Comparison of ENCODE assay signal across 10 cellular contexts in the genomic region with DNA sequence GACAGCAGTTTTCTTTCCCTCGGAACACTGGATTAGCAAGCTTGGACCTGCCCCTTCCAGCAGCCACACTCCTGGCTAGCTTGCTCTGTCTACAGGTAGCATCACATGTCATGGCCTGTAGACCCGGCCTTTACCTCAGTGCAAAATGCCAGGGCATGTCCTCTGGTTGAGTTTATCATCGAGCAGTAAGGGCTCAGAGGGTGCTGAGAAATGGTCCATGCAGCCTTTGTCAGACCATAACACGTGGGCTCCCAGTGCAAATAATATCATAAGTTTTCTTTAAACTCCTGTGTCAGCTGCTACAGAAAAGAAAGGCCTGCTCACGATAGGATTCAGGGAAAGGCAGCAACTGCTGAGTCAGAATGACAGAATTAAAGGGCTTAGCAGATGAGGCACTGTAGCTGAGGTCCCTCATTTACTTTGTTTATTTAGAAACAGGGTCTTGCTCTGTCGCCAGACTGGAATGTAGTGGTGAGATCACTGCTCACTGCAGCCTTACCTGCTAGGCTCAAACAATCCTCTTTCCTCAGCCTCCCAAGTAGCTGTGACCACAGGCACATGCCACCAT. TPM values are rescaled to one million over a fixed set of nuclear protein-coding genes. Genes with fewer than 3 reads are reported as not detected.
DNase-seq lines count a peak whose midpoint lies in the region; FAIRE-seq and TF ChIP-seq lines count a peak whose summit lies in the region.
"Had no signal": no experiment of that assay in that cellular context is flagged by ENCODE, and none has a peak within 500 bp of the region (broad histone marks: within the 10 kb centered on the region; RNA-seq: fewer than 3 reads in every experiment).

No MANE protein-coding gene starts in this region.

- TF ChIP-seq POLR2A in endothelial cell of umbilical vein (IDR thresholded peaks at IDR 0.05; ENCODE audit: low read depth, low read length): no peak

- H4K20me1 ChIP-seq in endothelial cell of umbilical vein (replicated peaks; ENCODE audit: control insufficient read depth, extremely low read depth, insufficient read depth, low read length): no peaks in the 10 kb centered on the region

- H3K4me3 ChIP-seq in NT2/D1 (ENCODE audit: insufficient read length, low read depth): no peak overlapping the region
- H3K4me3 ChIP-seq in endothelial cell of umbilical vein (replicated peaks in 1 of 3; ENCODE audit: insufficient read depth in 1 of 3, low read depth in 1 of 3, low read length in 3 of 3): no peak overlapping the region
- H3K4me3 ChIP-seq in neuronal stem cell (ENCODE audit: low read length in 2 of 2): no peak overlapping the region

- BruUV-seq in endothelial cell of umbilical vein (replicated peaks; lab: Mats Ljungman, UMichigan): no TSS peak

- peak; percentile 3 for DNase-seq in DMS53 treated with DMSO at 0.1 percent for 48 hours (lab: John Stamatoyannopoulos, UW; ENCODE audit: unreplicated experiment)
- DNase-seq in NT2/D1 (ENCODE audit: low read depth, low spot score): no peak
- DNase-seq in endothelial cell of umbilical vein (ENCODE audit: low read depth, low spot score): no peak
- no peak for DNase-seq in neuronal stem cell (ENCODE audit: low spot score)
- no peak for DNase-seq in 8988T
- no peak for DNase-seq in activated CD4-positive, alpha-beta T cell treated with anti-CD3 and anti-CD28 coated beads, Interleukin-2, amount 50 U/mL, for 1 hour
- DNase-seq in activated CD4-positive, CD25-positive, alpha-beta regulatory T cell (lab: John Stamatoyannopoulos, UW): no peak
- DNase-seq in effector CD8-positive, alpha-beta T cell (lab: John Stamatoyannopoulos, UW): no peak
- DNase-seq: activated effector memory CD4-positive, alpha-beta T cell treated with anti-CD3 and anti-CD28 coated beads, Interleukin-2, amount 50 U/mL, for 16 hours; T-helper 17 cell had no signal

- no peak overlapping the region for H3K18ac ChIP-seq in neuronal stem cell (ENCODE audit: low read length)

- no peaks in the 10 kb centered on the region for H3K79me1 ChIP-seq in neuronal stem cell (ENCODE audit: low read depth, low read length)

- POLR2A ChIA-PET in endothelial cell of umbilical vein (lab: Charles Lee): no interaction called here

- no peak overlapping the region for H2BK120ac ChIP-seq in neuronal stem cell (ENCODE audit: low read depth, low read length)

- no peaks in the 10 kb centered on the region for H3K9me1 ChIP-seq in endothelial cell of umbilical vein (replicated peaks; ENCODE audit: control insufficient read depth, extremely low read depth, insufficient read depth, low read length)

- H2BK5ac ChIP-seq in neuronal stem cell (ENCODE audit: low read length): no peak overlapping the region

- H3K9me3 ChIP-seq in NT2/D1 (ENCODE audit: insufficient read depth, low read length) (no peaks in the 10 kb centered on the region), endothelial cell of umbilical vein (replicated peaks; ENCODE audit: control insufficient read depth, insufficient read depth, low read length) (no peaks in the 10 kb centered on the region), neuronal stem cell (replicated peaks in 1 of 2; ENCODE audit: control insufficient read depth in 2 of 2, insufficient read depth in 1 of 2, low read depth in 1 of 2, low read length in 2 of 2) (no peaks in the 10 kb centered on the region)

- H3K4me1 ChIP-seq in NT2/D1 (ENCODE audit: insufficient read depth, insufficient read length) (peaks cover 7% of the 10 kb centered on the region), endothelial cell of umbilical vein (ENCODE audit: control insufficient read depth, extremely low read depth, insufficient read depth, low read length) (no peaks in the 10 kb centered on the region), neuronal stem cell (ENCODE audit: control insufficient read depth in 2 of 2, insufficient read depth in 1 of 2, low read depth in 1 of 2, low read length in 2 of 2) (peaks cover 5 to 10% of the 10 kb centered on the region in 2 donors)

- H3K4ac ChIP-seq in neuronal stem cell (ENCODE audit: low read length): no peak overlapping the region

- intact Hi-C loops in endothelial cell of umbilical vein (cut with micrococcal nuclease): no loop called here

- no peak overlapping the region for H4K8ac ChIP-seq in neuronal stem cell (ENCODE audit: low read depth, low read length)

- WGBS in neuronal stem cell (ENCODE audit: extremely low coverage in 2 of 2, insufficient read length in 2 of 2, insufficient replicate concordance in 1 of 2), 2 donors: no CpG with 5 or more reads among the region's 6 CpGs

- H2AFZ ChIP-seq in endothelial cell of umbilical vein (ENCODE audit: low read depth, low read length) (peak overlapping the region; percentile 60), neuronal stem cell (ENCODE audit: low read length) (peak overlapping the region; percentile 37)

- FAIRE-seq in endothelial cell of umbilical vein (lab: Jason Lieb, UNC): no peak

- H3K9ac ChIP-seq in NT2/D1 (ENCODE audit: insufficient read length, low read depth): peak overlapping the region; percentile 46
- H3K9ac ChIP-seq in endothelial cell of umbilical vein (replicated peaks; ENCODE audit: extremely low read depth, insufficient read depth, low read length): no peak overlapping the region
- no peak overlapping the region for H3K9ac ChIP-seq in neuronal stem cell (ENCODE audit: low read depth, low read length, poor library complexity)

- H2BK15ac ChIP-seq in neuronal stem cell (ENCODE audit: low read length): no peak overlapping the region

- no peaks in the 10 kb centered on the region for H3K27me3 ChIP-seq in NT2/D1 (ENCODE audit: insufficient read depth, insufficient read length)
- peaks cover 9 to 10% of the 10 kb centered on the region in 2 experiments for H3K27me3 ChIP-seq in endothelial cell of umbilical vein (ENCODE audit: control insufficient read depth in 2 of 2, insufficient read depth in 2 of 2, low read length in 2 of 2)
- H3K27me3 ChIP-seq in neuronal stem cell (ENCODE audit: control insufficient read depth in 3 of 3, insufficient read depth in 3 of 3, low read depth in 1 of 3, low read length in 3 of 3): peaks cover 0 to 10% (median 0%) of the 10 kb centered on the region in 3 experiments

- H2BK12ac ChIP-seq in neuronal stem cell (ENCODE audit: low read length): no peak overlapping the region

- no peak for TF ChIP-seq CTCF in endothelial cell of umbilical vein (IDR thresholded peaks at IDR 0.05; ENCODE audit: extremely low read depth in 1 of 2, insufficient read depth in 1 of 2, low read depth in 1 of 2, low read length in 2 of 2)

- H2AK5ac ChIP-seq in neuronal stem cell (ENCODE audit: low read depth, low read length): no peak overlapping the region

- H3K79me2 ChIP-seq in endothelial cell of umbilical vein (ENCODE audit: control insufficient read depth, insufficient read depth, low read length): no peaks in the 10 kb centered on the region

- no peak overlapping the region for H3K27ac ChIP-seq in endothelial cell of umbilical vein (ENCODE audit: insufficient read depth, low read depth, low read length)
- no peak overlapping the region for H3K27ac ChIP-seq in neuronal stem cell (replicated peaks; ENCODE audit: low read length)

- H3K36me3 ChIP-seq in NT2/D1 (ENCODE audit: insufficient read depth, insufficient read length, low read length) (no peaks in the 10 kb centered on the region), endothelial cell of umbilical vein (ENCODE audit: control insufficient read depth in 2 of 2, extremely low read depth in 1 of 2, insufficient read depth in 2 of 2, low read length in 2 of 2) (no peaks in the 10 kb centered on the region), neuronal stem cell (replicated peaks in 1 of 2; ENCODE audit: control insufficient read depth in 2 of 2, insufficient read depth in 2 of 2, low read length in 2 of 2) (no peaks in the 10 kb centered on the region)

- dilution Hi-C loops in endothelial cell of umbilical vein (cut with MboI; ENCODE audit: extremely low pct_ligation_motif_present, low sequenced_read_pairs): no loop called here

- CTCF ChIA-PET in endothelial cell of umbilical vein (lab: Charles Lee): interaction anchor here (0.9 to 3.0 kb wide), 6 partner anchors 10 to 75 kb away, joined by 3 to 17 read pairs (median 5); a partner anchor contains a TSS

- H4K91ac ChIP-seq in neuronal stem cell (ENCODE audit: low read depth, low read length, poor library complexity): no peak overlapping the region

- H3K4me2 ChIP-seq in endothelial cell of umbilical vein (ENCODE audit: insufficient read depth, low read length): no peak overlapping the region
- H3K4me2 ChIP-seq in neuronal stem cell (ENCODE audit: insufficient read depth, low read length, poor library complexity, severe bottlenecking): no peak overlapping the region

- no peak overlapping the region for H3K14ac ChIP-seq in neuronal stem cell (ENCODE audit: low read length)

- H3K23ac ChIP-seq in neuronal stem cell (ENCODE audit: low read depth, low read length, poor library complexity): no peak overlapping the region

TF ChIP-seq in endothelial cell of umbilical vein, 7 proteins besides CTCF, POLR2A, EP300 and RAD21:
- no peak for TF ChIP-seq JUN (IDR thresholded peaks at IDR 0.05; ENCODE audit: borderline replicate concordance, insufficient read depth, insufficient read length, low read depth)
- TF ChIP-seq MYC (IDR thresholded peaks at IDR 0.05; ENCODE audit: low read depth, low read length): no peak
- TF ChIP-seq EZH2 (IDR thresholded peaks at IDR 0.05; ENCODE audit: borderline replicate concordance, low read depth, low read length, severe bottlenecking): no peak
- TF ChIP-seq, protein P1, sequence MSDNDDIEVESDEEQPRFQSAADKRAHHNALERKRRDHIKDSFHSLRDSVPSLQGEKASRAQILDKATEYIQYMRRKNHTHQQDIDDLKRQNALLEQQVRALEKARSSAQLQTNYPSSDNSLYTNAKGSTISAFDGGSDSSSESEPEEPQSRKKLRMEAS (IDR thresholded peaks at IDR 0.05; ENCODE audit: insufficient read depth, insufficient read length): no peak
- TF ChIP-seq FOS (IDR thresholded peaks at IDR 0.05; ENCODE audit: borderline replicate concordance, insufficient read depth, low read length): no peak
- no peak for TF ChIP-seq GATA2 (IDR thresholded peaks at IDR 0.05; ENCODE audit: insufficient read depth, insufficient read length, low read depth, low read length)
- TF ChIP-seq POLR2AphosphoS5 (IDR thresholded peaks at IDR 0.05; ENCODE audit: insufficient read depth, low read depth, low read length): no peak

RNA-seq across cellular contexts. Expression of a gene that starts 8.0 kb away (rescaled TPM):
- total RNA-seq in endothelial cell of umbilical vein: 36.4 and 40.1 TPM in 2 replicates
- polyA plus RNA-seq in endothelial cell of umbilical vein: 15.1 and 17.1 TPM in 2 replicates
- 18.5 and 19.1 TPM in 2 replicates for polyA plus RNA-seq in endothelial cell of umbilical vein (2011; cell fraction: cytosol; rRNA removed)
- polyA plus RNA-seq in endothelial cell of umbilical vein (2011; cell fraction: nucleus; rRNA removed): 11.9 and 16.8 TPM in 2 replicates
- 26.7 and 33.7 TPM in 2 replicates for polyA plus RNA-seq in endothelial cell of umbilical vein (2012)
- polyA minus RNA-seq in endothelial cell of umbilical vein: 33.1 and 38.6 TPM in 2 replicates
- polyA minus RNA-seq in endothelial cell of umbilical vein (2011; cell fraction: cytosol; rRNA and poly(A)+ RNA removed): 25.4 TPM
- 18.2 and 24.7 TPM in 2 replicates for polyA minus RNA-seq in endothelial cell of umbilical vein (2011; cell fraction: nucleus; rRNA and poly(A)+ RNA removed)
- 28.1 TPM for polyA plus RNA-seq in neuronal stem cell (2013, experiment 1 of 2)
- polyA plus RNA-seq in neuronal stem cell (2013, experiment 2 of 2): 29.3 TPM
